ENCODE assay signal across 22 cellular contexts in the genomic region with DNA sequence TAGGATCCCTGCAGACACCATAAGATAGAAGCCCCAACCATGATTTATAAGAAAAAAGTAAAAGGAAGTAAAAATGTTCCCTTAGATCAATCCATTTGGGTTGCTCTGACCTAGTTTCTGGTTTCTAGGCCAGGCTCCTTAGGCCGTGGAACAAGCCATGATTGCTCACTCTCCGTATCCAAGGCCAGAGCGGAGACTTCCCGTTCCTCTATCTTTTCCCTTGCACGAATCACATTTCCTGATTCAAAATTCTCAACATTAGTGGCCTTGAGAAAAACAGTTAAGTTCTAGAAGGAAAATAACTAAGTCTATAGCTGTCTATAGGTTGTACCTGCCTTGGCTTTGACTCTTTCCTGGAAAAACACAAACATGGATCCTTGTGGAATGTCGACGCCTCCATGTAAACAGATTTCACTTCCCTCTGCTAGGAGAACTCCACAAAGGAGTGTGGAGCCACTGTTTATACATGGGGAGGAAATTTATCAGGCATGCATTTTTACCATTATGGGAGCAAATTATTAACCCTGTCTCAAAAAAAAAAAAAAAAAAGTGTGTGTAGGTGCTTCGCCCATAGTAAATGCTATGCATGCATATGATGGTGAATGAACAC.
DNase-seq lines count a peak whose midpoint lies in the region; ATAC-seq, FAIRE-seq and TF ChIP-seq lines count a peak whose summit lies in the region.
"Had no signal": no experiment of that assay in that cellular context is flagged by ENCODE, and none has a peak within 500 bp of the region (broad histone marks: within the 10 kb centered on the region; RNA-seq: fewer than 3 reads in every experiment).

No MANE protein-coding gene starts in this region.

- H3K79me2 ChIP-seq in endothelial cell of umbilical vein (ENCODE audit: control insufficient read depth, insufficient read depth, low read length) (peaks cover 4% of the 10 kb centered on the region), HepG2 (ENCODE audit: insufficient read depth, low read length) (peaks cover 9% of the 10 kb centered on the region)

- DNase-seq in Caco-2 (no peak), endothelial cell of umbilical vein (ENCODE audit: low read depth, low spot score) (peak; percentile 59), HepG2 (ENCODE audit: low spot score) (no peak), sigmoid colon (peak; percentile 8), omental fat pad (ENCODE audit: low spot score) (no peak)
- DNase-seq in effector memory CD8-positive, alpha-beta T cell = no peak
- DNase-seq: CD4-positive, alpha-beta T cell; DMS53; GM23248; H7; KBM-7; MG63; NCI-H1105 treated with DMSO at 0.1 percent for 48 hours; NCI-H146; NCI-H2029; NCI-H526 treated with DMSO at 0.1 percent for 48 hours; SIG-M5 had no signal

- in situ Hi-C loops in HepG2 (cut with HindIII; ENCODE audit: extremely low pct_ligation_motif_present, low pct_unique_long_range_greater_than_20kb) = no loop called here

- H3K9me3 ChIP-seq in Caco-2 (no peaks in the 10 kb centered on the region), endothelial cell of umbilical vein (replicated peaks; ENCODE audit: control insufficient read depth, insufficient read depth, low read length) (no peaks in the 10 kb centered on the region), HepG2 (ENCODE audit: low read length) (no peaks in the 10 kb centered on the region), sigmoid colon (no peaks in the 10 kb centered on the region)
- H3K9me3 ChIP-seq: BLaER1, MG63 had no signal

- no peak overlapping the region for H3K27ac ChIP-seq in endothelial cell of umbilical vein (ENCODE audit: insufficient read depth, low read depth, low read length)
- peak overlapping the region; percentile 11 for H3K27ac ChIP-seq in HepG2 (ENCODE audit: extremely low read length, insufficient read depth, low read length)
- no peak overlapping the region for H3K27ac ChIP-seq in sigmoid colon
- H3K27ac ChIP-seq: BLaER1, GM23248, SK-N-MC had no signal

- TF ChIP-seq RAD21 in HepG2 (CRISPR knock-in tag; IDR thresholded peaks at IDR 0.05) = no peak

- no peaks in the 10 kb centered on the region for H4K20me1 ChIP-seq in endothelial cell of umbilical vein (replicated peaks; ENCODE audit: control insufficient read depth, extremely low read depth, insufficient read depth, low read length)
- H4K20me1 ChIP-seq in HepG2 (ENCODE audit: insufficient read depth, low read length) = no peaks in the 10 kb centered on the region
- H4K20me1 ChIP-seq: BLaER1 had no signal

- H3K9me1 ChIP-seq in endothelial cell of umbilical vein (replicated peaks; ENCODE audit: control insufficient read depth, extremely low read depth, insufficient read depth, low read length) = no peaks in the 10 kb centered on the region

- H2AFZ ChIP-seq in endothelial cell of umbilical vein (ENCODE audit: low read depth, low read length) = no peak overlapping the region
- H2AFZ ChIP-seq in HepG2 (ENCODE audit: low read length) = no peak overlapping the region
- H2AFZ ChIP-seq: GM23248 had no signal

- intact Hi-C loops in Caco-2 (cut with micrococcal nuclease; ENCODE audit: unreplicated experiment) (no loop called here), endothelial cell of umbilical vein (cut with micrococcal nuclease) (no loop called here), HepG2 (cut with micrococcal nuclease; ENCODE audit: unreplicated experiment) (no loop called here), sigmoid colon (cut with DNase I) (no loop called here)

- H3K27me3 Mint-ChIP-seq in Caco-2 (ENCODE audit: insufficient read depth, unreplicated experiment) = no peaks in the 10 kb centered on the region
- no peaks in the 10 kb centered on the region for H3K27me3 Mint-ChIP-seq in effector memory CD8-positive, alpha-beta T cell
- H3K27me3 Mint-ChIP-seq: CD4-positive, alpha-beta T cell had no signal

- H3K36me3 ChIP-seq in Caco-2 (ENCODE audit: control insufficient read depth, insufficient read depth, low read length) (peaks cover 1% of the 10 kb centered on the region; the same call in 1 of the 2 replicates), endothelial cell of umbilical vein (ENCODE audit: control insufficient read depth in 2 of 2, extremely low read depth in 1 of 2, insufficient read depth in 2 of 2, low read length in 2 of 2) (no peaks in the 10 kb centered on the region), HepG2 (replicated peaks in 1 of 2; ENCODE audit: control insufficient read depth in 1 of 2, insufficient read depth in 2 of 2, low read length in 2 of 2) (peaks cover 7 to 47% of the 10 kb centered on the region in 2 experiments; a peak in 3 of 5 replicates), sigmoid colon (no peaks in the 10 kb centered on the region)
- H3K36me3 ChIP-seq: BLaER1, MG63 had no signal

- TF ChIP-seq POLR2A in endothelial cell of umbilical vein (IDR thresholded peaks at IDR 0.05; ENCODE audit: low read depth, low read length) = no peak
- TF ChIP-seq POLR2A in HepG2 (IDR thresholded peaks at IDR 0.05; ENCODE audit: insufficient read depth in 1 of 2, low read depth in 2 of 2, low read length in 2 of 2) = no peak
- no peak for TF ChIP-seq POLR2A in sigmoid colon (IDR thresholded peaks at IDR 0.05)

- dilution Hi-C loops in endothelial cell of umbilical vein (cut with MboI; ENCODE audit: extremely low pct_ligation_motif_present, low sequenced_read_pairs) = no loop called here

- FAIRE-seq in endothelial cell of umbilical vein (lab: Jason Lieb, UNC) (no peak), HepG2 (lab: Jason Lieb, UNC) (no peak)
- FAIRE-seq: HTR-8/SVneo had no signal

- H3K4me1 ChIP-seq in Caco-2 (no peaks in the 10 kb centered on the region; the same call in 1 of the 2 replicates), endothelial cell of umbilical vein (ENCODE audit: control insufficient read depth, extremely low read depth, insufficient read depth, low read length) (peaks cover 21% of the 10 kb centered on the region), HepG2 (ENCODE audit: insufficient read depth, low read length) (peaks cover 35% of the 10 kb centered on the region), sigmoid colon (peaks cover 0 to 19% (median 9%) of the 10 kb centered on the region in 4 donors)

- no peak overlapping the region for H3K4me2 ChIP-seq in endothelial cell of umbilical vein (ENCODE audit: insufficient read depth, low read length)
- H3K4me2 ChIP-seq in HepG2 (ENCODE audit: low read depth, low read length) = no peak overlapping the region

- 97% methylated on average over 8 of the region's 8 CpGs for WGBS in HepG2 (ENCODE audit: low lambda C conversion rate)
- 69 to 81% methylated on average over 8 of the region's 8 CpGs for whole genome bisulfite sequencing in sigmoid colon, 2 donors

- peaks cover 13% of the 10 kb centered on the region for H3K4me1 Mint-ChIP-seq in Caco-2 (ENCODE audit: low read depth, unreplicated experiment)
- no peaks in the 10 kb centered on the region for H3K4me1 Mint-ChIP-seq in effector memory CD8-positive, alpha-beta T cell (ENCODE audit: low read depth in 2 of 2)

- peak overlapping the region; percentile 23 for H3K27ac Mint-ChIP-seq in Caco-2 (ENCODE audit: unreplicated experiment)
- H3K27ac Mint-ChIP-seq in effector memory CD8-positive, alpha-beta T cell = no peak overlapping the region
- H3K27ac Mint-ChIP-seq: CD4-positive, alpha-beta T cell had no signal

- no peak overlapping the region for H3K4me3 Mint-ChIP-seq in Caco-2 (ENCODE audit: unreplicated experiment)
- no peak overlapping the region for H3K4me3 Mint-ChIP-seq in effector memory CD8-positive, alpha-beta T cell
- H3K4me3 Mint-ChIP-seq: CD4-positive, alpha-beta T cell had no signal

- POLR2A ChIA-PET in Caco-2 (lab: Charles Lee) (no interaction called here), endothelial cell of umbilical vein (lab: Charles Lee) (no interaction called here), HepG2 (lab: Yijun Ruan, JAX) (interaction anchor here (0.6 kb wide), 1 partner anchor 31 kb away, joined by 3 read pairs; no protein-coding TSS in a partner anchor)

- ATAC-seq in HepG2 (no peak; the same call in 2 of the 3 replicates), GM18502 (IDR thresholded peaks at IDR 0.05; ENCODE audit: poor library complexity, unreplicated experiment) (no peak), omental fat pad (ENCODE audit: low FRiP score) (no peak)
- no peak for ATAC-seq in effector memory CD8-positive, alpha-beta T cell (replicated peaks)
- ATAC-seq: Panc1 had no signal

- no peak overlapping the region for H3K9ac ChIP-seq in endothelial cell of umbilical vein (replicated peaks; ENCODE audit: extremely low read depth, insufficient read depth, low read length)
- no peak overlapping the region for H3K9ac ChIP-seq in HepG2 (ENCODE audit: insufficient read depth, low read depth, low read length)
- H3K9ac ChIP-seq: BLaER1, GM23248 had no signal

- no peaks in the 10 kb centered on the region for H3K9me3 Mint-ChIP-seq in Caco-2 (ENCODE audit: unreplicated experiment)
- H3K9me3 Mint-ChIP-seq in effector memory CD8-positive, alpha-beta T cell = peaks cover 0 to 4% of the 10 kb centered on the region in 2 donors
- H3K9me3 Mint-ChIP-seq: CD4-positive, alpha-beta T cell had no signal

- CTCF ChIA-PET in Caco-2 (lab: Charles Lee) = interaction anchor here (0.7 kb wide), 1 partner anchor 16 kb away, joined by 3 read pairs; no protein-coding TSS in a partner anchor
- CTCF ChIA-PET in endothelial cell of umbilical vein (lab: Charles Lee) = no interaction called here
- CTCF ChIA-PET in HepG2 (lab: Yijun Ruan, JAX; ENCODE audit: low intra/inter-chr PET ratio, low total read pairs) = no interaction called here

- H3K36me3 Mint-ChIP-seq in Caco-2 (ENCODE audit: insufficient read depth, unreplicated experiment) = peaks cover 43% of the 10 kb centered on the region
- no peaks in the 10 kb centered on the region for H3K36me3 Mint-ChIP-seq in effector memory CD8-positive, alpha-beta T cell (ENCODE audit: insufficient read depth)

- no peaks in the 10 kb centered on the region for H3K27me3 ChIP-seq in Caco-2 (replicated peaks; ENCODE audit: control insufficient read depth, insufficient read depth, low read length)
- no peaks in the 10 kb centered on the region for H3K27me3 ChIP-seq in endothelial cell of umbilical vein (ENCODE audit: control insufficient read depth in 2 of 2, insufficient read depth in 2 of 2, low read length in 2 of 2)
- H3K27me3 ChIP-seq in HepG2 (ENCODE audit: control insufficient read depth in 1 of 2, insufficient read depth in 2 of 2, low read length in 2 of 2) = no peaks in the 10 kb centered on the region
- H3K27me3 ChIP-seq in sigmoid colon = no peaks in the 10 kb centered on the region
- H3K27me3 ChIP-seq: BLaER1, MG63 had no signal

- BruUV-seq in Caco-2 (replicated peaks; lab: Mats Ljungman, UMichigan) (no TSS peak), endothelial cell of umbilical vein (replicated peaks; lab: Mats Ljungman, UMichigan) (no TSS peak), HepG2 (replicated peaks; lab: Mats Ljungman, UMichigan) (TSS peak; percentile 14)

- H3K4me3 ChIP-seq in Caco-2 (ENCODE audit: low read depth, low read length) (no peak overlapping the region), endothelial cell of umbilical vein (replicated peaks in 1 of 3; ENCODE audit: insufficient read depth in 1 of 3, low read depth in 1 of 3, low read length in 3 of 3) (no peak overlapping the region), HepG2 (replicated peaks in 1 of 3; ENCODE audit: insufficient read depth in 1 of 3, low read depth in 2 of 3, low read length in 3 of 3) (no peak overlapping the region), sigmoid colon (no peak overlapping the region)
- H3K4me3 ChIP-seq: BLaER1, GM23248, MG63, SK-N-MC had no signal

- TF ChIP-seq CTCF in Caco-2 (IDR thresholded peaks at IDR 0.05; ENCODE audit: insufficient read depth in 1 of 2, low read depth in 1 of 2, low read length in 1 of 2, severe bottlenecking in 1 of 2, unreplicated experiment in 1 of 2) (no peak), endothelial cell of umbilical vein (IDR thresholded peaks at IDR 0.05; ENCODE audit: extremely low read depth in 1 of 2, insufficient read depth in 1 of 2, low read depth in 1 of 2, low read length in 2 of 2) (no peak), HepG2 (CRISPR knock-in tag; IDR thresholded peaks at IDR 0.05) (no peak), sigmoid colon (IDR thresholded peaks at IDR 0.05) (no peak), omental fat pad (IDR thresholded peaks at IDR 0.05) (no peak)

- no peak for TF ChIP-seq EP300 in HepG2 (IDR thresholded peaks at IDR 0.05; ENCODE audit: low read depth in 2 of 2, low read length in 2 of 2)
- no peak for TF ChIP-seq EP300 in HepG2 (CRISPR knock-in tag; IDR thresholded peaks at IDR 0.05; ENCODE audit: borderline replicate concordance)
- TF ChIP-seq EP300 in sigmoid colon (IDR thresholded peaks at IDR 0.05) = no peak

Comparison
In these comparisons a context has a peak if more than half of its experiments do, and no peak if none do; other contexts are left out.
1. DNase-seq: peak in endothelial cell of umbilical vein (single experiment) and sigmoid colon (single experiment); none in Caco-2 (0 of 2), HepG2 (single experiment), effector memory CD8-positive, alpha-beta T cell (0 of 3) and omental fat pad (single experiment).